In genomic region chr1:181664543-181664942, GRCh38 we compare ENCODE assay signal across 22 cellular contexts.
"Had no signal": no experiment of that assay in that cellular context is flagged by ENCODE, and none has a peak within 500 bp of the region (broad histone marks: within the 10 kb centered on the region; RNA-seq: fewer than 3 reads in every experiment).

No MANE protein-coding gene starts in this region.

- FAIRE-seq: urothelium cell line had no signal

- DNase-seq: stimulated activated CD4-positive, alpha-beta T cell treated with anti-CD3 and anti-CD28 coated beads, Interleukin-2, amount 100 ng/mL, for 48 hours; stimulated activated CD4-positive, alpha-beta T cell treated with anti-CD3 and anti-CD28 coated beads, Interleukin-4, amount 100 ng/mL, for 1 hour; stimulated activated CD4-positive, alpha-beta T cell treated with anti-CD3 and anti-CD28 coated beads, Interleukin-4, amount 100 ng/mL, for 24 hours; stimulated activated CD4-positive, alpha-beta T cell treated with anti-CD3 and anti-CD28 coated beads, Interleukin-4, amount 100 ng/mL, for 4 hours; stimulated activated CD8-positive, alpha-beta memory T cell treated with anti-CD3 and anti-CD28 coated beads, Interleukin-4, amount 100 ng/mL, for 48 hours; stimulated activated naive B cell treated with anti-CD40 and anti-IgM and Interleukin-4, amounts not matched to agents 10 μg/mL and 1 μg/mL and 100 μg/mL, for 72 hours; stimulated activated naive CD4-positive, alpha-beta T cell; stimulated activated naive CD4-positive, alpha-beta T cell treated with Interleukin-2 at 50 U/mL for 16 hours; stimulated activated naive CD8-positive, alpha-beta T cell treated with anti-CD3 and anti-CD28 coated beads, Interleukin-15, amount 100 ng/mL, for 72 hours; stimulated activated naive CD8-positive, alpha-beta T cell treated with anti-CD3 and anti-CD28 coated beads, Interleukin-15, Interleukin-2, amounts not matched to agents 100 U/mL and 50 U/mL, for 24 hours; stomach; testis; thyroid gland; tibial artery; transverse colon; trophoblast cell; upper lobe of left lung; upper lobe of right lung; uterus had no signal

- ATAC-seq: stimulated activated effector memory CD8-positive, alpha-beta T cell treated with anti-CD3 and anti-CD28 coated beads, Interleukin-12 subunit alpha, Interleukin-12 subunit beta, amount 100 ng/mL, for 72 hours; stimulated activated memory B cell treated with anti-CD40 and anti-IgM and Interleukin-4, amounts not matched to agents 10 μg/mL and 1 μg/mL and 100 μg/mL, for 72 hours; stimulated activated naive B cell treated with anti-CD40 and anti-IgM and Interleukin-4, amounts not matched to agents 10 μg/mL and 1 μg/mL and 100 μg/mL, for 72 hours; stimulated activated naive CD8-positive, alpha-beta T cell treated with anti-CD3 and anti-CD28 coated beads, Interleukin-15, amount 100 ng/mL, for 72 hours; stimulated activated naive CD8-positive, alpha-beta T cell treated with anti-CD3 and anti-CD28 coated beads, Interleukin-15, Interleukin-2, amounts not matched to agents 100 U/mL and 50 U/mL, for 24 hours; upper lobe of right lung had no signal
